Comparison of ENCODE assay signal across 8 cellular contexts in the genomic region with DNA sequence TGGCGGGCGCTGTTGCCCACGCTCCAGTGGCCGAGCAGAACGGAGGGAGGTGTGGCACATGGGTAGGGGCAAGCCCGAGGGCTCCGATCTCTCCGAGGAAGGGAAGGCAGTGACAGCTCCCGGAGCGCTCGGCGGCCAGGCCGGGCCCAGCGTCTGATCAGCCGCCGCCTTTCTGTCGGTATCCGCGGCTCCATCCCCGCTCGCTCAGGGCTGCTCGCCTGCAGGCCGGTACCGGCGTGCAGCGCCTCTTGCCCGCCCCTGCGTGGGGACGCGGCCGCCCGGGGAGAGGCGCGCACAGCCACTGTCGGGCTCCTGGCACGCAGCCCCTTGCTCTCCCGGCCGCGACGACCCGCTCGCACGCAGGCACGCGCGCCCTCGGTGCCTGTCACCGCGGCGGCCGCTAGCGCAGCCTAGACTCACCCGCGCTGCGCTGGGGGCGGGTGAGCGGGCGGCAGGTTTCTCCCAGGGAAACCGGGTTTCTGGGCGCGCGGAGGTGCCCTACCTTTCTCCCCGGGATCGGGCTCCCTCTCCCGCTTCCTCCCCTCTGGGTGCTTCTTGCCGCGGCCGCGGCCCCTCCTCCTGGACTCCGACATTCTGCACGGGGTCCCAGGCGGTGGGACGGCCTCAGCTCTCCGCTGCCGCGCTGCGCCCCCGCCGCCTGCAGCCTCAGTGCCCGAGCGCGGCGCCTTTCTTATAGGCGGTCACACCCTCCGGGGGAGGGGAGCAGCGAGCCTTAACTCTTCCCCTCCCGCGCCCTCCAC.
DNase-seq lines count a peak whose midpoint lies in the region; ATAC-seq and TF ChIP-seq lines count a peak whose summit lies in the region.

No MANE protein-coding gene starts in this region.

- H3K4me1 ChIP-seq in PC-3 (ENCODE audit: insufficient read depth, low read length) (no peaks in the 10 kb centered on the region), muscle layer of colon (ENCODE audit: insufficient read depth, low read length) (peaks cover 15% of the 10 kb centered on the region), vagina (peaks cover 33% of the 10 kb centered on the region)

- H3K36me3 ChIP-seq in PC-3 (ENCODE audit: low read depth, low read length) = no peaks in the 10 kb centered on the region
- no peaks in the 10 kb centered on the region for H3K36me3 ChIP-seq in muscle layer of colon (ENCODE audit: insufficient read depth, low read length)
- H3K36me3 ChIP-seq in vagina = no peaks in the 10 kb centered on the region

- POLR2A ChIA-PET in PC-3 (lab: Charles Lee; ENCODE audit: unreplicated experiment) = no interaction called here

- H3K9me3 ChIP-seq in PC-3 (ENCODE audit: low read length) (no peaks in the 10 kb centered on the region), muscle layer of colon (ENCODE audit: low read length) (no peaks in the 10 kb centered on the region), vagina (no peaks in the 10 kb centered on the region)

- H3K9me2 ChIP-seq in PC-3 (replicated peaks; ENCODE audit: low read length) = no peaks in the 10 kb centered on the region

- intact Hi-C loops in PC-3 (cut with micrococcal nuclease) (no loop called here), vagina (cut with DNase I) (no loop called here)

- no peak for TF ChIP-seq POLR2A in vagina (IDR thresholded peaks at IDR 0.05)

- no peak overlapping the region for H3K4me2 ChIP-seq in PC-3 (ENCODE audit: low read length)

- CTCF ChIA-PET in PC-3 (lab: Charles Lee) = no interaction called here

- H3K9ac ChIP-seq in PC-3 (ENCODE audit: low read length) (no peak overlapping the region), muscle layer of colon (ENCODE audit: low read length) (no peak overlapping the region)

- no peak overlapping the region for H3K27ac ChIP-seq in PC-3 (ENCODE audit: low read length)
- H3K27ac ChIP-seq in muscle layer of colon (ENCODE audit: low read depth, low read length) = no peak overlapping the region
- peak overlapping the region; percentile 46 for H3K27ac ChIP-seq in vagina

- no TSS peak for BruUV-seq in PC-3 (replicated peaks; lab: Mats Ljungman, UMichigan)

- H3F3A ChIP-seq in PC-3 (ENCODE audit: low read length, unreplicated experiment) = no peaks in the 10 kb centered on the region

- peaks cover 18% of the 10 kb centered on the region; the same call in 1 of the 2 replicates for H3K27me3 ChIP-seq in PC-3 (ENCODE audit: low read length)
- H3K27me3 ChIP-seq in muscle layer of colon (ENCODE audit: control insufficient read depth in 1 of 2, insufficient read depth in 2 of 2, low read length in 2 of 2) = peaks cover 0 to 29% of the 10 kb centered on the region in 2 donors
- H3K27me3 ChIP-seq in vagina = no peaks in the 10 kb centered on the region

- no peak for TF ChIP-seq CTCF in PC-3 (conservative IDR thresholded peaks at IDR 0.05; ENCODE audit: low read depth, low read length)
- no peak for TF ChIP-seq CTCF in vagina (IDR thresholded peaks at IDR 0.05)

- DNase-seq in DMS53 (lab: John Stamatoyannopoulos, UW) = peak; percentile 57
- DNase-seq in DMS53 treated with DMSO at 0.1 percent for 48 hours (lab: John Stamatoyannopoulos, UW; ENCODE audit: unreplicated experiment) = no peak
- DNase-seq in PC-3 = no peak
- DNase-seq in epidermal melanocyte (ENCODE audit: insufficient read length, low spot score) = peak; percentile 27
- DNase-seq in vagina (ENCODE audit: extremely low spot score in 2 of 2) = no peak
- DNase-seq in NOMO-1 treated with DMSO at 0.1 percent for 48 hours (lab: John Stamatoyannopoulos, UW; ENCODE audit: unreplicated experiment) = no peak
- no peak for DNase-seq in 8988T

- H3K79me2 ChIP-seq in PC-3 (ENCODE audit: low read length) = no peaks in the 10 kb centered on the region

- no peaks in the 10 kb centered on the region for H4K20me1 ChIP-seq in PC-3 (ENCODE audit: low read length)

- H3K4me3 ChIP-seq in PC-3 (ENCODE audit: low read length) (no peak overlapping the region), muscle layer of colon (ENCODE audit: low read depth in 1 of 2, low read length in 2 of 2) (peak overlapping the region; percentile 45 to 46), vagina (peak overlapping the region; percentile 55 to 56)

- ATAC-seq in PC-3 = peak; percentile 18; the same call in 1 of the 2 replicates

- H2AFZ ChIP-seq in PC-3 (ENCODE audit: low read length) = no peak overlapping the region

Comparison
In these comparisons a context has a peak if more than half of its experiments do, and no peak if none do; other contexts are left out.
1. DNase-seq: peak in DMS53 (single experiment) and epidermal melanocyte (single experiment); none in DMS53 treated with DMSO at 0.1 percent for 48 hours (single experiment), PC-3 (single experiment), vagina (0 of 2), NOMO-1 treated with DMSO at 0.1 percent for 48 hours (single experiment) and 8988T (single experiment).